8 cellular contexts compared by ENCODE assay signal in the genomic region with DNA sequence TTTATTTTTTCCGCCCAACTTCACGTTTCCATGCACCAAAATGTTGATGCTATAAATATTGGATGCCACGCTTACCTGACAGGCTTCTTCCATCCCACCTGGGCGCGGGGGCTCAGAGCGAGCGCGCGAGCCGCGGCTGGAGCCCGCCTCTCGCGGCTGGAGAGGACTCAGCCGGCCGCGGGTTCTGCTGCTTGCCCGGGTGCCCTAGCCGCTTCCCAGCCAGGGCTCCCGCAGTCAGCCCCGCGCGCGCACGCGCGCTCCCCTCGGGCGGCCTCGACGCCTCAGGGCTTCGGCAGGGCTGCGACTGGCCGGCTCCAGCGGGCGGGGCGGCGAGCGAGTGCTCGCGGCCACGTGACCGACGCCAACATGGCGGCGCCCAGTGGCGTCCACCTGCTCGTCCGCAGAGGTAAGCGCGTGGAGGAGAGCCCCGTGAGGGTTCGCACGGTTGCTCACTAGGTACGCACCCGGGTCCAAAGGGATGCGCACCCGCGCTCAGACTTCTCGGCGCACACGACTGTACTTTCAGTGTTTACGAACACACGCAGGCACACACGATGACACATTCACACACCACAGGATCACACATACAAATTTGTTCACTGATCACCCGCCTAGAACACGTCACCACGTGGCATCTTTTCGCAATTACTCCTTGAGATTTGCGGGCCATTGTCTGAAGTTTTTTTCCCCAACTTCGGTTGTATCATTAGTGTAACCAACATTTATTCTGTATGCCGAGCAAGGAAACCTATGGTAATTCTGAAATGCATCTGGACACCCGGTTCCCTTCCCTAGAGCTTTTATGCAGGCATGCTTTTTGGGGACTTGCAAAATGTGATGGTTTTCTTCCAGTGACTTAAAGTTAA. TPM values are rescaled to one million over a fixed set of nuclear protein-coding genes. Genes with fewer than 3 reads are reported as not detected.
DNase-seq lines count a peak whose midpoint lies in the region; ATAC-seq and TF ChIP-seq lines count a peak whose summit lies in the region.

A gene (plus strand): TSS at position 350 of the 866 bp plus-strand sequence. CDS start 17 bp downstream, at position 367.

- H4K20me1 ChIP-seq in OCI-LY1 (ENCODE audit: insufficient read depth, low read length): no peaks in the 10 kb centered on the region

- H3K27ac ChIP-seq in HUES64 (ENCODE audit: low read depth, low read length) (peak within 1 kb of the TSS; percentile 73), OCI-LY1 (ENCODE audit: low read depth, low read length, poor library complexity, severe bottlenecking) (peak within 1 kb of the TSS; percentile 41)

- H3K9ac ChIP-seq in HUES64 (ENCODE audit: low read depth, low read length) (peak within 1 kb of the TSS; percentile 96), OCI-LY1 (ENCODE audit: low read length) (peak within 1 kb of the TSS; percentile 69)

- H3K9me3 ChIP-seq in HUES64 (ENCODE audit: insufficient read depth, low read depth, low read length) (no peaks in the 10 kb centered on the region), OCI-LY1 (ENCODE audit: low read length) (no peaks in the 10 kb centered on the region), mononuclear cell (ENCODE audit: low read depth, low read length) (no peaks in the 10 kb centered on the region)

- TF ChIP-seq CTCF in OCI-LY1 (IDR thresholded peaks at IDR 0.05; ENCODE audit: low read length): peak; percentile 6; the same call in 1 of the 2 replicates
- TF ChIP-seq CTCF in epithelial cell of esophagus (IDR thresholded peaks at IDR 0.05; ENCODE audit: insufficient read depth, low read depth, low read length, missing control alignments): no peak

- H3K9me2 ChIP-seq in OCI-LY1 (ENCODE audit: low read depth, low read length): no peaks in the 10 kb centered on the region

- ATAC-seq in GM21526 (IDR thresholded peaks at IDR 0.05; ENCODE audit: low FRiP score, unreplicated experiment): peak; percentile 91

- no peaks in the 10 kb centered on the region for H3F3A ChIP-seq in OCI-LY1 (ENCODE audit: insufficient read depth, low read length)

- 1% methylated on average over 73 of the region's 73 CpGs for WGBS in HUES64

- H3K27me3 ChIP-seq in HUES64 (ENCODE audit: insufficient read depth, low read length) (peaks cover 20% of the 10 kb centered on the region), OCI-LY1 (ENCODE audit: insufficient read depth, low read length) (no peaks in the 10 kb centered on the region), mononuclear cell (ENCODE audit: insufficient read depth, low read length) (no peaks in the 10 kb centered on the region)

- peak within 1 kb of the TSS; percentile 80 for H3K4me3 ChIP-seq in HUES64 (ENCODE audit: low read length)
- peak within 1 kb of the TSS; percentile 66 for H3K4me3 ChIP-seq in OCI-LY1 (ENCODE audit: low read depth, low read length, poor library complexity, severe bottlenecking)
- H3K4me3 ChIP-seq in epithelial cell of esophagus (ENCODE audit: low read length): peak within 1 kb of the TSS; percentile 89
- H3K4me3 ChIP-seq in mononuclear cell (ENCODE audit: low read length): peak within 1 kb of the TSS; percentile 74

- H2AFZ ChIP-seq in OCI-LY1 (ENCODE audit: low read length): peak within 1 kb of the TSS; percentile 88

- H3K79me2 ChIP-seq in OCI-LY1 (ENCODE audit: insufficient read depth, low read length): no peaks in the 10 kb centered on the region

- peak within 1 kb of the TSS; percentile 79 for H3K4me2 ChIP-seq in OCI-LY1 (ENCODE audit: low read length)

- no peaks in the 10 kb centered on the region for H3K36me3 ChIP-seq in HUES64 (ENCODE audit: insufficient read depth, low read length)
- no peaks in the 10 kb centered on the region for H3K36me3 ChIP-seq in OCI-LY1 (ENCODE audit: insufficient read depth, low read length)

- H3K4me1 ChIP-seq in HUES64 (ENCODE audit: insufficient read depth, low read length): peaks cover 4% of the 10 kb centered on the region; the same call in 1 of the 2 replicates
- peaks cover 22% of the 10 kb centered on the region for H3K4me1 ChIP-seq in OCI-LY1 (ENCODE audit: insufficient read depth, low read length, severe bottlenecking)
- H3K4me1 ChIP-seq in mononuclear cell (ENCODE audit: insufficient read depth, low read length): peaks cover 14% of the 10 kb centered on the region

- DNase-seq in DMS 273 treated with DMSO at 0.1 percent for 48 hours (lab: John Stamatoyannopoulos, UW) (peak; percentile 84), activated T-cell treated with anti-CD3 and anti-CD28 coated beads for 1 hour (ENCODE audit: low read depth) (peak; percentile 75), epithelial cell of esophagus (ENCODE audit: low read depth) (peak; percentile 87)
- peak; percentile 64 to 71 for DNase-seq in stimulated activated CD8-positive, alpha-beta memory T cell treated with anti-CD3 and anti-CD28 coated beads, Interleukin-2, amount 100 ng/mL, for 1 hour (ENCODE audit: low read depth in 2 of 2)

RNA-seq across cellular contexts. Expression of the gene that starts here (rescaled TPM):
- 7.1 TPM for polyA plus RNA-seq in HUES64 (2013, experiment 1 of 2)
- polyA plus RNA-seq in HUES64 (2013, experiment 2 of 2): 5.7 TPM
- 4.1 TPM for total RNA-seq in mononuclear cell

Comparison
In these comparisons a context has a peak if more than half of its experiments do, and no peak if none do; other contexts are left out.
1. Peak in every context shown above with its lines: DNase-seq, ATAC-seq, H3K4me3 ChIP-seq and H3K27ac ChIP-seq.